Comparison of ENCODE assay signal across 1 cellular context in genomic region chr16:22436823-22437652, GRCh38.
TF ChIP-seq lines count a peak whose summit lies in the region.

No MANE protein-coding gene starts in this region.

TF ChIP-seq in HEK293, 187 proteins besides CTCF, POLR2A, EP300 and RAD21 (continued from another document):
- TF ChIP-seq PRDM10 (tag by site-specific recombination; IDR thresholded peaks at IDR 0.05), result peak; percentile 64
- TF ChIP-seq KLF8 (tag by site-specific recombination; IDR thresholded peaks at IDR 0.05), result peak; percentile 85; the same call in 1 of the 2 replicates
- TF ChIP-seq ZFP37 (tag by site-specific recombination; IDR thresholded peaks at IDR 0.05), result peak; percentile 65; the same call in 1 of the 2 replicates
- TF ChIP-seq ZNF341 (tag by site-specific recombination; IDR thresholded peaks at IDR 0.05; ENCODE audit: low read depth), result peak; percentile 56
- 0 out of 2 replicates have a peak, but pooled peaks have one; percentile 39 for TF ChIP-seq ZBTB8A (tag by site-specific recombination; IDR thresholded peaks at IDR 0.05)
- peak; percentile 73 for TF ChIP-seq KLF1 (tag by site-specific recombination; IDR thresholded peaks at IDR 0.05)
- peak; percentile 50 for TF ChIP-seq ZNF394 (tag by site-specific recombination; IDR thresholded peaks at IDR 0.05; ENCODE audit: borderline replicate concordance)
- TF ChIP-seq PRDM2 (tag by site-specific recombination; IDR thresholded peaks at IDR 0.05; ENCODE audit: borderline replicate concordance), result 0 out of 2 replicates have a peak, but pooled peaks have one; percentile 67
- 0 out of 2 replicates have a peak, but pooled peaks have one; percentile 18 for TF ChIP-seq ZNF362 (tag by site-specific recombination; IDR thresholded peaks at IDR 0.05)
- TF ChIP-seq ZEB2 (tag by site-specific recombination; IDR thresholded peaks at IDR 0.05), result peak; percentile 65; the same call in 1 of the 2 replicates
- peak; percentile 99 for TF ChIP-seq ZBTB26 (tag by site-specific recombination; optimal IDR thresholded peaks at IDR 0.05)
- TF ChIP-seq ZBTB11 (tag by site-specific recombination; conservative IDR thresholded peaks at IDR 0.05; ENCODE audit: low read depth), result peak; percentile 20; the same call in 1 of the 2 replicates
- 0 out of 2 replicates have a peak, but pooled peaks have one; percentile 44 for TF ChIP-seq ZNF366 (tag by site-specific recombination; conservative IDR thresholded peaks at IDR 0.05)
- TF ChIP-seq GLIS1 (tag by site-specific recombination; IDR thresholded peaks at IDR 0.05), result peak; percentile 79
- 0 out of 2 replicates have a peak, but pooled peaks have one; percentile 11 for TF ChIP-seq ZSCAN30 (tag by site-specific recombination; IDR thresholded peaks at IDR 0.05)
- TF ChIP-seq ZFHX2 (tag by site-specific recombination; conservative IDR thresholded peaks at IDR 0.05), result peak; percentile 62
